ENCODE assay signal across 16 cellular contexts in genomic region chr12:104357431-104357952, GRCh38. TPM values are rescaled to one million over a fixed set of nuclear protein-coding genes. Genes with fewer than 3 reads are reported as not detected.
DNase-seq lines count a peak whose midpoint lies in the region; ATAC-seq, FAIRE-seq and TF ChIP-seq lines count a peak whose summit lies in the region.
"Had no signal": no experiment of that assay in that cellular context is flagged by ENCODE, and none has a peak within 500 bp of the region (broad histone marks: within the 10 kb centered on the region; RNA-seq: fewer than 3 reads in every experiment).

No MANE protein-coding gene starts in this region.

- H4K20me1 ChIP-seq in GM12878 (ENCODE audit: control insufficient read depth, insufficient read depth) = no peaks in the 10 kb centered on the region

- POLR2A ChIA-PET in GM12878 (lab: Charles Lee) = no interaction called here

- no peaks in the 10 kb centered on the region for H3K9me3 ChIP-seq in GM12878 (replicated peaks; ENCODE audit: control insufficient read depth, insufficient read depth, low read length)
- peaks cover 13% of the 10 kb centered on the region for H3K9me3 ChIP-seq in mesenchymal stem cell (ENCODE audit: control insufficient read depth, low read length)
- H3K9me3 ChIP-seq: gastrocnemius medialis had no signal

- in situ Hi-C loops in GM12878 (cut with MboI) = no loop called here

- DNase-seq in DMS 273 (lab: John Stamatoyannopoulos, UW; ENCODE audit: unreplicated experiment) (peak; percentile 45), DMS 273 treated with DMSO at 0.1 percent for 48 hours (lab: John Stamatoyannopoulos, UW) (no peak), HCEC 1CT (peak; percentile 41), GM12878 (ENCODE audit: low read depth, low spot score) (no peak), mesenchymal stem cell (peak; percentile 66), SW 1271 (lab: John Stamatoyannopoulos, UW) (no peak), GM10266 (ENCODE audit: extremely low spot score) (no peak)
- DNase-seq: 8988T; activated CD4-positive, alpha-beta T cell treated with anti-CD3 and anti-CD28 coated beads for 48 hours; activated gamma-delta T cell; DMS153; left cardiac atrium; NCI-H345; stimulated activated naive CD8-positive, alpha-beta T cell treated with anti-CD3 and anti-CD28 coated beads, Interleukin-15, Interleukin-2, amounts not matched to agents 100 U/mL and 50 U/mL, for 24 hours had no signal

- H2AFZ ChIP-seq in GM12878 (ENCODE audit: control insufficient read depth, low read depth, low read length) (no peak overlapping the region), mesenchymal stem cell (ENCODE audit: low read depth, low read length) (no peak overlapping the region)

- no peak overlapping the region for H3K27ac ChIP-seq in GM12878 (ENCODE audit: control insufficient read depth, insufficient read depth)
- H3K27ac ChIP-seq in mesenchymal stem cell (ENCODE audit: low read length, poor library complexity, severe bottlenecking) = no peak overlapping the region
- H3K27ac ChIP-seq: gastrocnemius medialis had no signal

- no peak for TF ChIP-seq POLR2A in GM12878 (IDR thresholded peaks at IDR 0.05; ENCODE audit: low read depth, low read length)

- no peak overlapping the region for H2BK5ac ChIP-seq in mesenchymal stem cell (ENCODE audit: low read depth, low read length, poor library complexity, severe bottlenecking)

- ATAC-seq in GM12878 = peak; percentile 15; the same call in 1 of the 3 replicates
- no peak for ATAC-seq in HG03565 (IDR thresholded peaks at IDR 0.05; ENCODE audit: unreplicated experiment)

- intact Hi-C loops in GM12878 (cut with micrococcal nuclease; ENCODE audit: unreplicated experiment) = loop anchor here (10.0 kb wide), 2 partner anchors 303 to 473 kb away; partner anchors contain the start of gene GLT8D2

- no TSS peak for BruUV-seq in GM12878 (replicated peaks; lab: Mats Ljungman, UMichigan)

- no peak overlapping the region for H3K4ac ChIP-seq in mesenchymal stem cell (ENCODE audit: low read depth in 1 of 2, low read length in 2 of 2)

- no peak overlapping the region for H2BK12ac ChIP-seq in mesenchymal stem cell (ENCODE audit: low read length in 2 of 2)

- H3K4me3 ChIP-seq in GM12878 (no peak overlapping the region), mesenchymal stem cell (ENCODE audit: insufficient read depth in 1 of 2, low read depth in 1 of 2, low read length in 2 of 2) (no peak overlapping the region)
- H3K4me3 ChIP-seq: gastrocnemius medialis had no signal

- WGBS in GM12878 (ENCODE audit: insufficient coverage, insufficient replicate concordance, low lambda C conversion rate, missing lambda C conversion rate) = 89% methylated on average over 1 of the region's 1 CpG
- no CpG with 5 or more reads among the region's 1 CpG for WGBS in mesenchymal stem cell

- H3K4me2 ChIP-seq in GM12878 (ENCODE audit: control insufficient read depth, insufficient read depth) = no peak overlapping the region
- no peak overlapping the region for H3K4me2 ChIP-seq in mesenchymal stem cell (ENCODE audit: low read length, poor library complexity, severe bottlenecking)

- H3K79me2 ChIP-seq in GM12878 (ENCODE audit: control insufficient read depth, insufficient read depth, low read length) = no peaks in the 10 kb centered on the region

- no peak overlapping the region for H2AK5ac ChIP-seq in mesenchymal stem cell (ENCODE audit: low read length, severe bottlenecking)

- H3K23ac ChIP-seq in mesenchymal stem cell (ENCODE audit: low read length in 2 of 2) = no peak overlapping the region

- TF ChIP-seq EP300 in GM12878 (IDR thresholded peaks at IDR 0.05; ENCODE audit: borderline replicate concordance in 1 of 2, control insufficient read depth in 1 of 2, low read depth in 2 of 2, low read length in 2 of 2) = no peak

- H4K91ac ChIP-seq in mesenchymal stem cell (ENCODE audit: low read length) = no peak overlapping the region

- no peak for FAIRE-seq in GM12878 (lab: Jason Lieb, UNC)

- H2BK15ac ChIP-seq in mesenchymal stem cell (ENCODE audit: low read depth, poor library complexity, severe bottlenecking) = no peak overlapping the region

- SMC1A ChIA-PET in GM12878 (lab: Charles Lee; ENCODE audit: uncharacterized antibody, unreplicated experiment) = interaction anchor here (0.7 to 1.5 kb wide), 4 partner anchors 82 to 248 kb away, joined by 3 to 4 read pairs (median 3); no protein-coding TSS in a partner anchor

- no peaks in the 10 kb centered on the region; a peak in 1 of 4 replicates for H3K36me3 ChIP-seq in GM12878 (ENCODE audit: control insufficient read depth in 2 of 2, insufficient read depth in 2 of 2, low read length in 1 of 2)
- peaks cover 12 to 31% of the 10 kb centered on the region in 2 experiments for H3K36me3 ChIP-seq in mesenchymal stem cell (ENCODE audit: control insufficient read depth in 1 of 2, insufficient read depth in 2 of 2, low read depth in 1 of 2, low read length in 2 of 2)

- CTCF ChIA-PET in GM12878 (lab: Yijun Ruan, JAX) = interaction anchor here (1.0 to 2.2 kb wide), 7 partner anchors 16 to 476 kb away, joined by 3 to 9 read pairs (median 4); partner anchors contain the start of gene HSP90B1

- H3K79me1 ChIP-seq in mesenchymal stem cell (replicated peaks; ENCODE audit: low read length, poor library complexity, severe bottlenecking) = no peaks in the 10 kb centered on the region

- H3K4me1 ChIP-seq in GM12878 (ENCODE audit: control insufficient read depth, insufficient read depth, low read length) = no peaks in the 10 kb centered on the region
- H3K4me1 ChIP-seq in mesenchymal stem cell (ENCODE audit: control insufficient read depth, insufficient read depth, low read depth, low read length) = peaks cover 2% of the 10 kb centered on the region
- H3K4me1 ChIP-seq: gastrocnemius medialis had no signal

- H4K8ac ChIP-seq in mesenchymal stem cell (ENCODE audit: low read length) = no peak overlapping the region

- H3K18ac ChIP-seq in mesenchymal stem cell (ENCODE audit: low read depth in 1 of 2, low read length in 2 of 2) = no peak overlapping the region

- H2BK120ac ChIP-seq in mesenchymal stem cell (ENCODE audit: low read depth, low read length) = no peak overlapping the region

- H3K27me3 ChIP-seq in GM12878 (replicated peaks in 1 of 2; ENCODE audit: control insufficient read depth in 2 of 2, insufficient read depth in 2 of 2, low read length in 1 of 2) (no peaks in the 10 kb centered on the region), mesenchymal stem cell (ENCODE audit: control insufficient read depth in 1 of 2, insufficient read depth in 1 of 2, low read length in 2 of 2) (no peaks in the 10 kb centered on the region)
- H3K27me3 ChIP-seq: gastrocnemius medialis had no signal

- TF ChIP-seq CTCF in GM12878 (IDR thresholded peaks at IDR 0.05 in 2 of 3, conservative IDR thresholded peaks at IDR 0.05 in 1 of 3; ENCODE audit: control insufficient read depth in 2 of 3, extremely low read depth in 1 of 3, insufficient read depth in 1 of 3, low read depth in 3 of 3, low read length in 3 of 3) (no peak), GM10266 (IDR thresholded peaks at IDR 0.05; ENCODE audit: control insufficient read depth, insufficient read depth, low read depth, missing control alignments) (no peak)

- no peak overlapping the region for H3K14ac ChIP-seq in mesenchymal stem cell (ENCODE audit: low read length in 2 of 2)

- RAD21 ChIA-PET in GM12878 (lab: Charles Lee; ENCODE audit: unreplicated experiment) = interaction anchor here (1.5 kb wide), 2 partner anchors 24 to 69 kb away, joined by 5 read pairs; no protein-coding TSS in a partner anchor

- TF ChIP-seq RAD21 in GM12878 (IDR thresholded peaks at IDR 0.05; ENCODE audit: insufficient read depth, low read depth, low read length) = no peak

- H3K9ac ChIP-seq in GM12878 (ENCODE audit: control insufficient read depth, insufficient read depth, low read length) = no peak overlapping the region
- no peak overlapping the region for H3K9ac ChIP-seq in mesenchymal stem cell (ENCODE audit: low read length)

TF ChIP-seq in GM12878, 131 proteins besides CTCF, POLR2A, EP300 and RAD21 (continues in another document):
- TF ChIP-seq CHD2 (IDR thresholded peaks at IDR 0.05; ENCODE audit: borderline replicate concordance, low read depth, low read length) = no peak
- TF ChIP-seq CHD4 (IDR thresholded peaks at IDR 0.05) = no peak
- no peak for TF ChIP-seq STAT1 (conservative IDR thresholded peaks at IDR 0.05)
- no peak for TF ChIP-seq NRF1 (conservative IDR thresholded peaks at IDR 0.05; ENCODE audit: low read depth, low read length)
- no peak for TF ChIP-seq FOS (IDR thresholded peaks at IDR 0.05; ENCODE audit: borderline replicate concordance, extremely low read depth, insufficient read length)
- TF ChIP-seq CHD1 (IDR thresholded peaks at IDR 0.05; ENCODE audit: low read depth, low read length) = no peak
- TF ChIP-seq SIX5 (IDR thresholded peaks at IDR 0.05; ENCODE audit: low read depth, low read length, severe bottlenecking) = no peak
- TF ChIP-seq RUNX3 (IDR thresholded peaks at IDR 0.05; ENCODE audit: low read length) = no peak
- TF ChIP-seq EGR1 (IDR thresholded peaks at IDR 0.05; ENCODE audit: borderline replicate concordance in 1 of 2, low read depth in 2 of 2, low read length in 2 of 2) = no peak

RNA-seq across cellular contexts. Expression of gene EID3, which starts 54.0 kb away (rescaled TPM):
- 27.6 and 32.9 TPM in 2 replicates for total RNA-seq in GM12878 (2013; cell fraction: nucleolus; rRNA removed)
- 4.1 and 5.0 TPM in 2 replicates for total RNA-seq in GM12878 (2014; rRNA removed)
- total RNA-seq in GM12878 (2014; rRNA removed; fragmentation: Illumina TruSeq; extraction: Trizol) = 6.4 and 7.0 TPM in 2 replicates
- 3.4 and 4.5 TPM in 2 replicates for total RNA-seq in GM12878 (2021)
- 3.2 TPM for polyA plus RNA-seq in GM12878 (2011; ENCODE audit: low read depth)
- polyA plus RNA-seq in GM12878 (2011; rRNA removed) = 0.86 and 0.92 TPM in 2 replicates
- 0.19 and 0.35 TPM in 2 replicates for polyA plus RNA-seq in GM12878 (2011; cell fraction: cytosol; rRNA removed)
- polyA plus RNA-seq in GM12878 (2011; cell fraction: nucleus; rRNA removed) = 1.3 and 3.1 TPM in 2 replicates
- polyA plus RNA-seq in GM12878 (2012) = 2.7 and 4.7 TPM in 2 replicates
- polyA plus RNA-seq in GM12878 (2014; fragmentation: Illumina TruSeq; extraction: Trizol) = 3.8 and 4.9 TPM in 2 replicates
- polyA plus RNA-seq in GM12878 (2014; fragmentation: Nextera tagmentation; extraction: Ambion mirVana) = 1 to 10 TPM; 1.6 to 2.2 TPM
- polyA plus RNA-seq in GM12878 (2014; rRNA removed) = 3.8 and 6.0 TPM in 2 replicates
- polyA plus RNA-seq in GM12878 (2016; fragmentation: Nextera tagmentation; extraction: Ambion mirVana) = 1 to 10 TPM; 5.0 to 5.4 TPM
- polyA minus RNA-seq in GM12878 (2011; rRNA and poly(A)+ RNA removed) = 2.9 and 3.2 TPM in 2 replicates
- polyA minus RNA-seq in GM12878 (2011; cell fraction: cytosol; rRNA and poly(A)+ RNA removed) = not detected in 2 replicates
- 3.6 and 10.2 TPM in 2 replicates for polyA minus RNA-seq in GM12878 (2011; cell fraction: nucleus; rRNA and poly(A)+ RNA removed)
- polyA plus RNA-seq in mesenchymal stem cell (2013, experiment 1 of 2) = 0.50 TPM
- 0.51 TPM for polyA plus RNA-seq in mesenchymal stem cell (2013, experiment 2 of 2)

Comparison
In these comparisons a context has a peak if more than half of its experiments do, and no peak if none do; other contexts are left out.
1. DNase-seq: peak in DMS 273 (single experiment), HCEC 1CT (single experiment) and mesenchymal stem cell (single experiment); none in DMS 273 treated with DMSO at 0.1 percent for 48 hours (single experiment), GM12878 (single experiment), SW 1271 (0 of 2) and GM10266 (single experiment).